ENCODE assay signal across 8 cellular contexts in the genomic region with DNA sequence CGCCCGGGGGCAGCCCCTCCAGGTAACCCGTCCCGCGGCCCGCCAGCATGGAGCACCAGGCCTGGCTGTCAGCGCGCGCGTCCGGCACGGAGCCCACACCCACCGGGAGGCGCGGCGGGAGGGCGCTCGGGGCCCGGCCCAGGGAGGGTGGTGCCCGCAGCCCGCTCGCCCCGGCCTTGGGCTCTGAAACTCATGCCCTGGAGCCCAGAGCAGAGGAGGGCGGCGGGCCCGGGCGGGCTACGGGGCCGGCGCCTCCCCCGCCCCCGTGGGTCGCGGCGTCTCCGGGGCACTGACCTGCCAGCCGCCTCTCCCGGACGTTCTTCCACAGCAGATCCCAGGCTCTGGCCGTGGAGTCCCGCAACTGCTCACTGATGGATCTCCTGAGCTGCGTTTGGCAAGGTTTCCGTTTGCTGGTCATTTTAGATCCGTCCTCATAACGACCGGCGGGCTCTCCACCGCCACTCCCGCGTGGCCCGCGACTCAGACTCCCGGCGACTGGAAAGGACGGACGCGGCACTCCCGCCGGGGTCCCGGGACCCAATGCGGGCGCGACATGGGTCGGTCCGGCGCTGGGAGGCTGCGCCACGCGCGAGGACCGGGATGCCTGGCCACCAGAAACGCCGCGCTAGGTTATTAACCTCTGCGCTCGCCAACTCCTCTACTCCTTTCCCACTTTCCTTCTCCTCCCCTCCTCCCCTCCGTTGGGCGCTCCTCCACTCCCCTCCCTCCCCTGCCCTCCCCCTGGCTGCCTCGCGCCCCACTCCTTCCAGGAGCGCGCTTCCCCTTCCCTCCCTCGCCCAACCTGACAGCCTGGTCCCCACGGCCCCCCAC.
DNase-seq lines count a peak whose midpoint lies in the region; ATAC-seq, FAIRE-seq and TF ChIP-seq lines count a peak whose summit lies in the region.

No MANE protein-coding gene starts in this region.

- peaks cover 2% of the 10 kb centered on the region for H3K4me1 Mint-ChIP-seq in CD8-positive, alpha-beta T cell (ENCODE audit: low read depth)

- no peak overlapping the region for H3K27ac Mint-ChIP-seq in CD8-positive, alpha-beta T cell

- peaks cover 52% of the 10 kb centered on the region for H3K27me3 Mint-ChIP-seq in CD8-positive, alpha-beta T cell (ENCODE audit: low read depth)

- H3K27ac ChIP-seq in right atrium auricular region = peak overlapping the region; percentile 84 to 91
- H3K27ac ChIP-seq in CD8-positive, alpha-beta T cell (ENCODE audit: low read depth, low read length) = no peak overlapping the region

- H3K9me3 ChIP-seq in right atrium auricular region = no peaks in the 10 kb centered on the region
- H3K9me3 ChIP-seq in CD8-positive, alpha-beta T cell (ENCODE audit: low read length) = no peaks in the 10 kb centered on the region

- no peaks in the 10 kb centered on the region for H3K27me3 ChIP-seq in right atrium auricular region
- H3K27me3 ChIP-seq in CD8-positive, alpha-beta T cell (ENCODE audit: insufficient read depth, low read length) = peaks cover 8% of the 10 kb centered on the region

- H3K4me1 ChIP-seq in right atrium auricular region = peaks cover 0 to 29% of the 10 kb centered on the region in 2 donors
- no peaks in the 10 kb centered on the region for H3K4me1 ChIP-seq in CD8-positive, alpha-beta T cell (ENCODE audit: insufficient read depth, low read length)

- H3K9me3 Mint-ChIP-seq in CD8-positive, alpha-beta T cell = no peaks in the 10 kb centered on the region

- intact Hi-C loops in CD8-positive, alpha-beta T cell (cut with DNase I, micrococcal nuclease) = no loop called here

- POLR2A ChIA-PET in CD8-positive, alpha-beta T cell (lab: Charles Lee) = no interaction called here

- peak overlapping the region; percentile 82 for H3K4me3 ChIP-seq in WI38 (ENCODE audit: low read depth, low read length)
- H3K4me3 ChIP-seq in right atrium auricular region = peak overlapping the region; percentile 64 to 87
- no peak overlapping the region for H3K4me3 ChIP-seq in CD8-positive, alpha-beta T cell (ENCODE audit: low read depth, low read length)

- DNase-seq in GM12891 (ENCODE audit: insufficient read length, low spot score) (peak; percentile 19), right atrium auricular region (ENCODE audit: low spot score) (no peak), pulmonary artery endothelial cell (ENCODE audit: low read depth, low spot score) (peak; percentile 13), inferior parietal cortex (ENCODE audit: extremely low spot score) (no peak), NCI-H1930 (lab: John Stamatoyannopoulos, UW) (no peak), occipital lobe (lab: John Stamatoyannopoulos, UW) (no peak)
- no peak for DNase-seq in CD8-positive, alpha-beta T cell

- TF ChIP-seq CTCF in WI38 (IDR thresholded peaks at IDR 0.05; ENCODE audit: low read depth, low read length) (no peak), right atrium auricular region (IDR thresholded peaks at IDR 0.05) (no peak)
- no peak for TF ChIP-seq CTCF in CD8-positive, alpha-beta T cell (IDR thresholded peaks at IDR 0.05)

- no peak for FAIRE-seq in GM12891 (lab: Jason Lieb, UNC)

- no peak for TF ChIP-seq POLR2A in GM12891 (IDR thresholded peaks at IDR 0.05; ENCODE audit: low read depth, low read length)

- CTCF ChIA-PET in CD8-positive, alpha-beta T cell (lab: Charles Lee) = no interaction called here

- no peak for ATAC-seq in CD8-positive, alpha-beta T cell

- no peak overlapping the region for H3K4me3 Mint-ChIP-seq in CD8-positive, alpha-beta T cell

- no peaks in the 10 kb centered on the region for H3K36me3 ChIP-seq in right atrium auricular region
- H3K36me3 ChIP-seq in CD8-positive, alpha-beta T cell (ENCODE audit: insufficient read depth, low read length) = no peaks in the 10 kb centered on the region

- no peaks in the 10 kb centered on the region for H3K36me3 Mint-ChIP-seq in CD8-positive, alpha-beta T cell

TF ChIP-seq in GM12891, 5 proteins besides CTCF, POLR2A, EP300 and RAD21:
- TF ChIP-seq POU2F2 (IDR thresholded peaks at IDR 0.05; ENCODE audit: low read depth, low read length) = no peak
TF ChIP-seq in GM12891: peak in this region for 0.

Comparison
In these comparisons a context has a peak if more than half of its experiments do, and no peak if none do; other contexts are left out.
1. DNase-seq: peak in GM12891 (single experiment) and pulmonary artery endothelial cell (single experiment); none in right atrium auricular region (single experiment), inferior parietal cortex (single experiment), CD8-positive, alpha-beta T cell (0 of 7), NCI-H1930 (0 of 2) and occipital lobe (single experiment).